Comparison of ENCODE assay signal across 17 cellular contexts in the genomic region with DNA sequence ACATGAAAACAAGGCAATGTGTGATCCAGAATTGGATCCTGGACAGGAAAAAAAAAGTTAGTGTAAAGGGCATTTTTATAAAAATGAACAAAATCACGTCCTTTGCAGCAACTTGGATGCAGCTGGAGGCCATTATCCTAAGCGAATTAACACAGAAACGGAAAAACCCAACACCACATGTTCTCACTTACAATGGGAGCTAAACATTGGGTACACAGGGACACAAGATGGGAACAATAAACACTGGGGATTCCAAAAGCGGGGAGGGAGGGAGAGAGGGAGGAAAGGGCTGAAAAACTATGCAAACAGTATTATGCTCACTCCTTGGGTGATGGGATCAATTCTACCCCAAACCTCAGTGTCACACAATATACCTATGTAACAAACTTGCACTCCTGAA.
A peak's percentile ranks its signal among the peaks of the same experiment; 100 is the strongest.
DNase-seq lines count a peak whose midpoint lies in the region; ATAC-seq and TF ChIP-seq lines count a peak whose summit lies in the region.
"Had no signal": no experiment of that assay in that cellular context is flagged by ENCODE, and none has a peak within 500 bp of the region (broad histone marks: within the 10 kb centered on the region; RNA-seq: fewer than 3 reads in every experiment).

No MANE protein-coding gene starts in this region.

- no peak for TF ChIP-seq CTCF in CD8-positive, alpha-beta T cell (IDR thresholded peaks at IDR 0.05)

- H3K4me1 ChIP-seq in CD8-positive, alpha-beta T cell (ENCODE audit: insufficient read depth, low read length) = no peaks in the 10 kb centered on the region
- H3K4me1 ChIP-seq: A549, BLaER1 had no signal

- no peaks in the 10 kb centered on the region for H3K27me3 Mint-ChIP-seq in activated T-cell treated with anti-CD3 and anti-CD28 coated beads, Interleukin-2, amount 50 U/mL, for 72 hours (ENCODE audit: low read depth)
- no peaks in the 10 kb centered on the region for H3K27me3 Mint-ChIP-seq in activated T-cell treated with anti-CD3 and anti-CD28 coated beads, Interleukin-2, amount 50 U/mL, for 4 hours (ENCODE audit: low read depth)
- H3K27me3 Mint-ChIP-seq in CD8-positive, alpha-beta T cell (ENCODE audit: low read depth) = no peaks in the 10 kb centered on the region
- H3K27me3 Mint-ChIP-seq: CD4-positive, alpha-beta memory T cell had no signal

- intact Hi-C loops in sciatic nerve (cut with DNase I) = no loop called here
- intact Hi-C loops in CD8-positive, alpha-beta T cell (cut with DNase I, micrococcal nuclease) = no loop called here

- no peak overlapping the region for H3K4me3 ChIP-seq in CD8-positive, alpha-beta T cell (ENCODE audit: low read depth, low read length)
- H3K4me3 ChIP-seq: A549, BLaER1 had no signal

- peak overlapping the region; percentile 46 for H3K27ac Mint-ChIP-seq in activated T-cell treated with anti-CD3 and anti-CD28 coated beads, Interleukin-2, amount 50 U/mL, for 72 hours
- H3K27ac Mint-ChIP-seq in CD8-positive, alpha-beta T cell = no peak overlapping the region
- H3K27ac Mint-ChIP-seq: CD14-positive monocyte; CD4-positive, alpha-beta memory T cell; H9 had no signal

- no peak overlapping the region for H3K27ac ChIP-seq in CD8-positive, alpha-beta T cell (ENCODE audit: low read depth, low read length)
- H3K27ac ChIP-seq: 22Rv1, A549, BLaER1 had no signal

- no peaks in the 10 kb centered on the region for H3K9me3 ChIP-seq in CD8-positive, alpha-beta T cell (ENCODE audit: low read length)
- H3K9me3 ChIP-seq: A549, BLaER1 had no signal

- no peak for ATAC-seq in activated T-cell treated with anti-CD3 and anti-CD28 coated beads, Interleukin-2, amount 50 U/mL, for 72 hours (replicated peaks in 1 of 2)
- no peak for ATAC-seq in activated T-cell treated with anti-CD3 and anti-CD28 coated beads, Interleukin-2, amount 50 U/mL, for 4 hours
- peak; percentile 63 for ATAC-seq in sciatic nerve
- no peak for ATAC-seq in CD8-positive, alpha-beta T cell
- ATAC-seq: A549 had no signal

- no peak overlapping the region for H3K4me3 Mint-ChIP-seq in activated T-cell treated with anti-CD3 and anti-CD28 coated beads, Interleukin-2, amount 50 U/mL, for 72 hours
- no peak overlapping the region for H3K4me3 Mint-ChIP-seq in activated T-cell treated with anti-CD3 and anti-CD28 coated beads, Interleukin-2, amount 50 U/mL, for 4 hours
- H3K4me3 Mint-ChIP-seq in CD8-positive, alpha-beta T cell = no peak overlapping the region
- H3K4me3 Mint-ChIP-seq: CD14-positive monocyte; CD4-positive, alpha-beta memory T cell; H9 had no signal

- no peak for DNase-seq in activated T-cell treated with anti-CD3 and anti-CD28 coated beads, Interleukin-2, amount 50 U/mL, for 72 hours
- no peak for DNase-seq in activated T-cell treated with anti-CD3 and anti-CD28 coated beads, Interleukin-2, amount 50 U/mL, for 4 hours
- DNase-seq in inferior parietal cortex (ENCODE audit: extremely low spot score) (peak; percentile 17), sciatic nerve (ENCODE audit: low spot score) (no peak), NCI-H1092 treated with DMSO at 0.1 percent for 48 hours (lab: John Stamatoyannopoulos, UW) (no peak), putamen (ENCODE audit: low spot score) (no peak)
- no peak for DNase-seq in CD8-positive, alpha-beta T cell
- DNase-seq: AML-193; Calu3; CD4-positive, alpha-beta memory T cell; DMS79 treated with DMSO at 0.1 percent for 48 hours; GF-D8; H9 had no signal

- no peaks in the 10 kb centered on the region for H3K27me3 ChIP-seq in CD8-positive, alpha-beta T cell (ENCODE audit: insufficient read depth, low read length)
- H3K27me3 ChIP-seq: BLaER1 had no signal

- H3K9me3 Mint-ChIP-seq in activated T-cell treated with anti-CD3 and anti-CD28 coated beads, Interleukin-2, amount 50 U/mL, for 72 hours = peaks cover 0 to 1% of the 10 kb centered on the region in 2 donors
- H3K9me3 Mint-ChIP-seq in activated T-cell treated with anti-CD3 and anti-CD28 coated beads, Interleukin-2, amount 50 U/mL, for 4 hours = peaks cover 3% of the 10 kb centered on the region
- H3K9me3 Mint-ChIP-seq in CD8-positive, alpha-beta T cell = peaks cover 2% of the 10 kb centered on the region

- no peaks in the 10 kb centered on the region for H3K4me1 Mint-ChIP-seq in activated T-cell treated with anti-CD3 and anti-CD28 coated beads, Interleukin-2, amount 50 U/mL, for 72 hours (ENCODE audit: low read depth)
- no peaks in the 10 kb centered on the region for H3K4me1 Mint-ChIP-seq in activated T-cell treated with anti-CD3 and anti-CD28 coated beads, Interleukin-2, amount 50 U/mL, for 4 hours (ENCODE audit: low read depth)
- H3K4me1 Mint-ChIP-seq in CD8-positive, alpha-beta T cell (ENCODE audit: low read depth) = no peaks in the 10 kb centered on the region
- H3K4me1 Mint-ChIP-seq: CD14-positive monocyte; CD4-positive, alpha-beta memory T cell had no signal

- POLR2A ChIA-PET in CD8-positive, alpha-beta T cell (lab: Charles Lee) = no interaction called here

- CTCF ChIA-PET in CD8-positive, alpha-beta T cell (lab: Charles Lee) = no interaction called here

- no peaks in the 10 kb centered on the region for H3K36me3 ChIP-seq in CD8-positive, alpha-beta T cell (ENCODE audit: insufficient read depth, low read length)
- H3K36me3 ChIP-seq: BLaER1 had no signal

- peaks cover 0 to 1% of the 10 kb centered on the region in 2 donors for H3K36me3 Mint-ChIP-seq in activated T-cell treated with anti-CD3 and anti-CD28 coated beads, Interleukin-2, amount 50 U/mL, for 72 hours (ENCODE audit: insufficient read depth in 2 of 2)
- no peaks in the 10 kb centered on the region for H3K36me3 Mint-ChIP-seq in activated T-cell treated with anti-CD3 and anti-CD28 coated beads, Interleukin-2, amount 50 U/mL, for 4 hours (ENCODE audit: insufficient read depth)
- no peaks in the 10 kb centered on the region for H3K36me3 Mint-ChIP-seq in CD8-positive, alpha-beta T cell
- H3K36me3 Mint-ChIP-seq: CD14-positive monocyte; CD4-positive, alpha-beta memory T cell had no signal
